ENCODE assay signal across 9 cellular contexts in the genomic region with DNA sequence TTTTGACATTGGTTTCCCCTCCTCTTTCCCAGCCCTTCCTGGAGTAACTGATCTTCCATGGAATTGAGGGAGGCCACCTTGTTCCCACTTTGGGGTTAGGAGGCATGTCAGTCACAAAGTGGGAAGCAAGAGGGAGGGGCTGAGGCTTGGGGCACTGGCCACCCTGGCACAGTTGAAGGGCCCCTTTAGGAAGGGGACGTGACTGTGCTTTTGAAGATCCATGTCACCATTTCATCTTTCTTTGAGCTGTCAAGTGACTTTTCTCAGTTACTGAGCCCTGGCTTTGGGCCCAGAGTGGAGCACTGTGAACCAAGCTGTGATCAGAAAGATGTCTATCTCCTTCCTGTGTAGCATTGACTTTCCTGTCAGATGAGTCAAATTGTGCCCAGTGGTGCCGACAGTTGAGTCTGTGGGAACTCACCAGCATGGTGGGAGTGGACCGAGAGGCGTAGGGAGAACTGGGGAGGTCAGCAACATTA. TPM values are rescaled to one million over a fixed set of nuclear protein-coding genes. Genes with fewer than 3 reads are reported as not detected.
DNase-seq lines count a peak whose midpoint lies in the region; ATAC-seq and TF ChIP-seq lines count a peak whose summit lies in the region.
"Had no signal": no experiment of that assay in that cellular context is flagged by ENCODE, and none has a peak within 500 bp of the region (broad histone marks: within the 10 kb centered on the region; RNA-seq: fewer than 3 reads in every experiment).

No MANE protein-coding gene starts in this region.

- H3K4me1 Mint-ChIP-seq in activated naive CD8-positive, alpha-beta T cell treated with anti-CD3 and anti-CD28 coated beads for 36 hours, result peaks cover 31% of the 10 kb centered on the region

- no peaks in the 10 kb centered on the region for H3K9me3 Mint-ChIP-seq in activated naive CD8-positive, alpha-beta T cell treated with anti-CD3 and anti-CD28 coated beads for 36 hours

- H3K4me3 ChIP-seq in AG10803 (ENCODE audit: low read length) (no peak overlapping the region), SJSA1 (no peak overlapping the region), mucosa of rectum (ENCODE audit: low read length in 2 of 2) (no peak overlapping the region), uterus (no peak overlapping the region)
- H3K4me3 ChIP-seq: thyroid gland had no signal

- ATAC-seq in HG02642 (IDR thresholded peaks at IDR 0.05; ENCODE audit: poor library complexity, unreplicated experiment), result no peak
- ATAC-seq in GM18873 (IDR thresholded peaks at IDR 0.05; ENCODE audit: low FRiP score, unreplicated experiment), result no peak

- no peaks in the 10 kb centered on the region for H3K9me3 ChIP-seq in SJSA1 (replicated peaks)
- no peaks in the 10 kb centered on the region for H3K9me3 ChIP-seq in mucosa of rectum (ENCODE audit: control insufficient read depth in 2 of 2, low read length in 2 of 2)
- no peaks in the 10 kb centered on the region for H3K9me3 ChIP-seq in uterus
- H3K9me3 ChIP-seq: thyroid gland had no signal

- no peak for TF ChIP-seq POLR2A in uterus (IDR thresholded peaks at IDR 0.05)

- H3K4me3 Mint-ChIP-seq in activated naive CD8-positive, alpha-beta T cell treated with anti-CD3 and anti-CD28 coated beads for 36 hours, result no peak overlapping the region

- peak overlapping the region; percentile 89 for H3K27ac ChIP-seq in SJSA1
- H3K27ac ChIP-seq in mucosa of rectum (ENCODE audit: low read depth in 2 of 2, low read length in 2 of 2), result peak overlapping the region; percentile 25 to 53
- peak overlapping the region; percentile 7 to 53 for H3K27ac ChIP-seq in uterus

- H3K4me1 ChIP-seq in SJSA1 (replicated peaks) (peaks cover 48% of the 10 kb centered on the region), mucosa of rectum (ENCODE audit: control insufficient read depth in 2 of 2, insufficient read depth in 2 of 2, low read length in 2 of 2) (peaks cover 15 to 18% of the 10 kb centered on the region in 2 donors), uterus (no peaks in the 10 kb centered on the region)

- no peaks in the 10 kb centered on the region for H3K27me3 Mint-ChIP-seq in activated naive CD8-positive, alpha-beta T cell treated with anti-CD3 and anti-CD28 coated beads for 36 hours

- H3K27me3 ChIP-seq in SJSA1 (replicated peaks) (no peaks in the 10 kb centered on the region), mucosa of rectum (ENCODE audit: control insufficient read depth in 2 of 2, insufficient read depth in 2 of 2, low read length in 2 of 2) (no peaks in the 10 kb centered on the region), uterus (no peaks in the 10 kb centered on the region)
- H3K27me3 ChIP-seq: thyroid gland had no signal

- H3K36me3 Mint-ChIP-seq in activated naive CD8-positive, alpha-beta T cell treated with anti-CD3 and anti-CD28 coated beads for 36 hours, result no peaks in the 10 kb centered on the region

- TF ChIP-seq CTCF in AG10803 (conservative IDR thresholded peaks at IDR 0.05; ENCODE audit: low read length) (no peak), uterus (IDR thresholded peaks at IDR 0.05) (no peak)

- intact Hi-C loops in uterus (cut with DNase I; ENCODE audit: low total_unique reads), result no loop called here

- H3K9ac ChIP-seq in mucosa of rectum (ENCODE audit: low read depth in 1 of 2, low read length in 2 of 2), result no peak overlapping the region

- H3K27ac Mint-ChIP-seq in activated naive CD8-positive, alpha-beta T cell treated with anti-CD3 and anti-CD28 coated beads for 36 hours, result peak overlapping the region; percentile 32

- DNase-seq in AG10803 (ENCODE audit: low read depth) (peak; percentile 24), SJSA1 (ENCODE audit: low read depth in 1 of 2, low spot score in 2 of 2) (peak in 1 of 2 experiments; percentile 61), uterus (no peak), NCI-H2107 treated with DMSO at 0.1 percent for 48 hours (lab: John Stamatoyannopoulos, UW; ENCODE audit: unreplicated experiment) (no peak)
- peak; percentile 38 for DNase-seq in activated naive CD8-positive, alpha-beta T cell treated with anti-CD3 and anti-CD28 coated beads for 36 hours

- H3K36me3 ChIP-seq in SJSA1 (peaks cover 5% of the 10 kb centered on the region; the same call in 1 of the 2 replicates), mucosa of rectum (ENCODE audit: control insufficient read depth in 2 of 2, insufficient read depth in 2 of 2, low read length in 2 of 2) (no peaks in the 10 kb centered on the region), uterus (no peaks in the 10 kb centered on the region)
- H3K36me3 ChIP-seq: thyroid gland had no signal

RNA-seq across cellular contexts. Expression of a gene that starts 38.5 kb away (rescaled TPM):
- total RNA-seq in SJSA1 (2014; rRNA removed; shearing (Covaris generic)), result not detected in 2 replicates
- not detected for total RNA-seq in activated naive CD8-positive, alpha-beta T cell treated with anti-CD3 and anti-CD28 coated beads for 36 hours
- total RNA-seq in uterus, result 10 to 100 TPM in 2 of 4 donors, 1 to 10 TPM in 2; 1.3 to 19.7 (median 6.9) TPM

RNA-seq across cellular contexts. Expression of a gene that starts 38.7 kb away (rescaled TPM):
- not detected in 2 replicates for total RNA-seq in SJSA1 (2014; rRNA removed; shearing (Covaris generic))
- total RNA-seq in activated naive CD8-positive, alpha-beta T cell treated with anti-CD3 and anti-CD28 coated beads for 36 hours, result not detected
- 10 to 100 TPM; 14.6 to 44.5 (median 27.2) TPM for total RNA-seq in uterus

RNA-seq across cellular contexts. Expression of a gene that starts 58.4 kb away (rescaled TPM):
- total RNA-seq in SJSA1 (2014; rRNA removed; shearing (Covaris generic)), result 22.4 and 32.6 TPM in 2 replicates
- 1 to 10 TPM; 2.3 to 2.4 TPM for total RNA-seq in activated naive CD8-positive, alpha-beta T cell treated with anti-CD3 and anti-CD28 coated beads for 36 hours
- total RNA-seq in uterus, result 10 to 100 TPM in 3 of 4 donors, 1 to 10 TPM in 1; 9.7 to 28.2 (median 17.1) TPM

Comparison
In these comparisons a context has a peak if more than half of its experiments do, and no peak if none do; other contexts are left out.
1. DNase-seq: peak in AG10803 (single experiment) and activated naive CD8-positive, alpha-beta T cell treated with anti-CD3 and anti-CD28 coated beads for 36 hours (single experiment); none in uterus (0 of 2) and NCI-H2107 treated with DMSO at 0.1 percent for 48 hours (single experiment).
2. H3K27ac ChIP-seq: peak in every context shown above with its lines; median percentile 89 in SJSA1; 39 in mucosa of rectum; 30 in uterus.
3. RNA of a gene that starts 38.7 kb away (total RNA-seq): 14.6 to 44.5 TPM in uterus; not detected in activated naive CD8-positive, alpha-beta T cell treated with anti-CD3 and anti-CD28 coated beads for 36 hours and not detected in SJSA1; every median in the first group is over 10 times any median in the second.